Comparison of ENCODE assay signal across 21 cellular contexts in the genomic region with DNA sequence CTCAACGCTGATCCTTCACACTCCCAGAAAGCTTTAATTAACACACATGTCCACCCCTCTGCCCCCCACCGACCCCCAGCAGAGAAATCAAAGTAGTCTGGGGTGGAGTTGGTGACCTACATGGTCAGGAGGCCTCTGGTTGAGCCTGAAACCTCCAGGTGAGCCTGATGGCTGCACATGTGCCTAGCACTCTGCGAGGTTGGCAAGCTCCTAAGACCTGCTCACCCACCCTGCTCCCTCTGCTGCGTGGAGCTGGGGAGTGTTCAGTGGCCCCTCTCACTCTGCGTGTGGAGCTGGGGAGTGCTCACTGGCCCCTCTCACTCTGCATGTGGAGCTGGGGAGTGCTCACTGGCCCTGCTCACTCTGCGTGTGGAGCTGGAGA. TPM values are rescaled to one million over a fixed set of nuclear protein-coding genes. Genes with fewer than 3 reads are reported as not detected.
DNase-seq lines count a peak whose midpoint lies in the region; ATAC-seq, FAIRE-seq and TF ChIP-seq lines count a peak whose summit lies in the region.
"Had no signal": no experiment of that assay in that cellular context is flagged by ENCODE, and none has a peak within 500 bp of the region (broad histone marks: within the 10 kb centered on the region; RNA-seq: fewer than 3 reads in every experiment).

No MANE protein-coding gene starts in this region.

- intact Hi-C loops in left ventricle myocardium superior (cut with micrococcal nuclease) (no loop called here), cardiac septum (cut with DNase I) (no loop called here), Panc1 (cut with micrococcal nuclease; ENCODE audit: unreplicated experiment) (loop anchor here (5.0 kb wide), 1 partner anchor 68 kb away; a partner anchor contains a TSS)

- CTCF ChIA-PET in Panc1 (lab: Charles Lee) = interaction anchor here (0.5 to 4.1 kb wide), 23 partner anchors 10 to 595 kb away, joined by 3 to 52 read pairs (median 5); a partner anchor contains a TSS

- peaks cover 10% of the 10 kb centered on the region for H3K27me3 Mint-ChIP-seq in chondrocyte (ENCODE audit: low read depth)

- POLR2A ChIA-PET in Panc1 (lab: Charles Lee) = interaction anchor here (1.1 kb wide), 1 partner anchor 11 kb away, joined by 3 read pairs; no protein-coding TSS in a partner anchor

- H3K4me1 Mint-ChIP-seq in chondrocyte (ENCODE audit: low read depth) = peaks cover 24% of the 10 kb centered on the region
- H3K4me1 Mint-ChIP-seq: CD14-positive monocyte had no signal

- no peaks in the 10 kb centered on the region for H3K9me3 Mint-ChIP-seq in chondrocyte (ENCODE audit: low read depth)

- no peak overlapping the region for H3K4me2 ChIP-seq in osteoblast (ENCODE audit: insufficient read depth, low read length)

- no peaks in the 10 kb centered on the region for H3K36me3 Mint-ChIP-seq in chondrocyte (ENCODE audit: low read depth)
- H3K36me3 Mint-ChIP-seq: CD14-positive monocyte had no signal

- H3K9me3 ChIP-seq in Panc1 (ENCODE audit: control insufficient read depth, insufficient read depth, low read depth, low read length) (no peaks in the 10 kb centered on the region), osteoblast (ENCODE audit: low read depth, low read length) (no peaks in the 10 kb centered on the region)

- H3K79me2 ChIP-seq in osteoblast (ENCODE audit: insufficient read depth, low read length) = no peaks in the 10 kb centered on the region

- H3K27ac Mint-ChIP-seq in chondrocyte (ENCODE audit: unreplicated experiment) = peak overlapping the region; percentile 51
- H3K27ac Mint-ChIP-seq: CD14-positive monocyte had no signal

- no peak overlapping the region for H3K4me3 Mint-ChIP-seq in chondrocyte (ENCODE audit: unreplicated experiment)
- H3K4me3 Mint-ChIP-seq: CD14-positive monocyte had no signal

- H3K4me1 ChIP-seq in Panc1 (ENCODE audit: control insufficient read depth, insufficient read depth, low read length) = peaks cover 24% of the 10 kb centered on the region
- H3K4me1 ChIP-seq in osteoblast (ENCODE audit: insufficient read depth, low read length) = peaks cover 8% of the 10 kb centered on the region

- H3K36me3 ChIP-seq in Panc1 (ENCODE audit: control insufficient read depth, insufficient read depth, low read length) (no peaks in the 10 kb centered on the region), osteoblast (ENCODE audit: insufficient read depth, low read length) (no peaks in the 10 kb centered on the region)

- H3K27me3 ChIP-seq in Panc1 (ENCODE audit: control insufficient read depth, insufficient read depth, low read length) (no peaks in the 10 kb centered on the region), osteoblast (ENCODE audit: insufficient read depth, low read length) (peaks cover 11% of the 10 kb centered on the region)

- DNase-seq in left ventricle myocardium superior (peak; percentile 13), cardiac septum (ENCODE audit: low spot score) (no peak), Panc1 (ENCODE audit: low read depth, low spot score) (no peak), chondrocyte (ENCODE audit: low spot score) (no peak), osteoblast (ENCODE audit: insufficient read length, low spot score, missing footprints) (peak; percentile 62), D721Med (ENCODE audit: insufficient read length, low spot score) (no peak), NCI-H69 (lab: John Stamatoyannopoulos, UW) (no peak)
- no peak for DNase-seq in stimulated activated CD4-positive, alpha-beta T cell treated with anti-CD3 and anti-CD28 coated beads, Interleukin-15, amount 100 ng/mL, for 24 hours
- DNase-seq: 8988T, NCI-H1105, NCI-H510A, NCI-H748 treated with DMSO at 0.1 percent for 48 hours, Right ventricle myocardium superior had no signal

- H3K4me3 ChIP-seq in Panc1 (ENCODE audit: low read depth in 2 of 2, low read length in 2 of 2) (no peak overlapping the region), osteoblast (ENCODE audit: insufficient read depth, low read length) (no peak overlapping the region)

- no peak for TF ChIP-seq CTCF in Panc1 (IDR thresholded peaks at IDR 0.05)
- TF ChIP-seq CTCF in chondrocyte (IDR thresholded peaks at IDR 0.05) = no peak
- no peak for TF ChIP-seq CTCF in osteoblast (IDR thresholded peaks at IDR 0.05; ENCODE audit: extremely low read depth, low read depth, low read length)
- TF ChIP-seq CTCF in D721Med (IDR thresholded peaks at IDR 0.05; ENCODE audit: insufficient read depth, missing control alignments) = no peak

- H2AFZ ChIP-seq in osteoblast (ENCODE audit: low read length) = no peak overlapping the region

- no peaks in the 10 kb centered on the region for H4K20me1 ChIP-seq in osteoblast (ENCODE audit: insufficient read depth, low read length)

- BruUV-seq in Panc1 (replicated peaks; lab: Mats Ljungman, UMichigan) = no TSS peak

- no peak for FAIRE-seq in D721Med (lab: Jason Lieb, UNC)

- ATAC-seq in left ventricle myocardium superior = no peak
- no peak; the same call in none of the 2 replicates for ATAC-seq in Panc1

- in situ Hi-C loops in Panc1 (cut with HindIII; ENCODE audit: low pct_unique_long_range_greater_than_20kb, low sequenced_read_pairs) = loop anchor here (5.0 kb wide), 1 partner anchor 53 kb away; no protein-coding TSS in a partner anchor

- H3K27ac ChIP-seq in Panc1 (ENCODE audit: low read length) = peak overlapping the region; percentile 54
- no peak overlapping the region for H3K27ac ChIP-seq in osteoblast (ENCODE audit: low read depth, low read length)
- H3K27ac ChIP-seq: HL-60 had no signal

RNA-seq across cellular contexts. Expression of a gene that starts 7.9 kb away (rescaled TPM):
- 24.3 TPM for total RNA-seq in left ventricle myocardium superior
- total RNA-seq in cardiac septum = 23.1 TPM
- 43.0 TPM for total RNA-seq in Panc1 (2021; ENCODE audit: unreplicated experiment)
- polyA plus RNA-seq in Panc1 (2012; ENCODE audit: insufficient read length) = 24.9 TPM
- 39.1 to 43.6 TPM (median 41.3 TPM) in 3 replicates for total RNA-seq in chondrocyte
- total RNA-seq in osteoblast = 23.9 and 26.8 TPM in 2 replicates

RNA-seq across cellular contexts. Expression of a gene that starts 11.9 kb away (rescaled TPM):
- total RNA-seq in left ventricle myocardium superior (not detected), cardiac septum (1.1 TPM), Panc1 (2021; ENCODE audit: unreplicated experiment) (9.0 TPM), chondrocyte (0.50 to 0.51 TPM in 2 of 3 replicates, not detected in the other), osteoblast (under 0.01 and 0.29 TPM in 2 replicates)
- 3.9 TPM for polyA plus RNA-seq in Panc1 (2012; ENCODE audit: insufficient read length)
- total RNA-seq: HT1080, IMR-90 had no signal
- polyA plus RNA-seq: AG04450, CD14-positive monocyte, IMR-90 had no signal

RNA-seq across cellular contexts. Expression of a gene that starts 30.4 kb away (rescaled TPM):
- total RNA-seq in left ventricle myocardium superior (not detected), cardiac septum (not detected), Panc1 (2021; ENCODE audit: unreplicated experiment) (5.5 TPM), chondrocyte (2.2 to 3.1 TPM (median 3.0 TPM) in 3 replicates), osteoblast (not detected in 2 replicates)
- polyA plus RNA-seq in Panc1 (2012; ENCODE audit: insufficient read length) = 3.2 TPM
- total RNA-seq: H4, HT1080, IMR-90, OCI-LY7, Right ventricle myocardium superior, SK-MEL-5 had no signal
- polyA plus RNA-seq: AG04450, CD14-positive monocyte, IMR-90 had no signal

RNA-seq across cellular contexts. Expression of a gene that starts 48.8 kb away (rescaled TPM):
- 30.9 TPM for total RNA-seq in left ventricle myocardium superior
- 49.5 TPM for total RNA-seq in cardiac septum
- 110 TPM for total RNA-seq in Panc1 (2021; ENCODE audit: unreplicated experiment)
- polyA plus RNA-seq in Panc1 (2012; ENCODE audit: insufficient read length) = 124 TPM
- total RNA-seq in chondrocyte = 117 to 186 TPM (median 124 TPM) in 3 replicates
- 63.1 and 68.4 TPM in 2 replicates for total RNA-seq in osteoblast

Comparison
In these comparisons a context has a peak if more than half of its experiments do, and no peak if none do; other contexts are left out.
1. DNase-seq: peak in left ventricle myocardium superior (single experiment) and osteoblast (single experiment); none in cardiac septum (single experiment), Panc1 (single experiment), chondrocyte (single experiment), D721Med (single experiment), stimulated activated CD4-positive, alpha-beta T cell treated with anti-CD3 and anti-CD28 coated beads, Interleukin-15, amount 100 ng/mL, for 24 hours (single experiment) and NCI-H69 (single experiment).